35 cellular contexts compared by ENCODE assay signal in the genomic region with DNA sequence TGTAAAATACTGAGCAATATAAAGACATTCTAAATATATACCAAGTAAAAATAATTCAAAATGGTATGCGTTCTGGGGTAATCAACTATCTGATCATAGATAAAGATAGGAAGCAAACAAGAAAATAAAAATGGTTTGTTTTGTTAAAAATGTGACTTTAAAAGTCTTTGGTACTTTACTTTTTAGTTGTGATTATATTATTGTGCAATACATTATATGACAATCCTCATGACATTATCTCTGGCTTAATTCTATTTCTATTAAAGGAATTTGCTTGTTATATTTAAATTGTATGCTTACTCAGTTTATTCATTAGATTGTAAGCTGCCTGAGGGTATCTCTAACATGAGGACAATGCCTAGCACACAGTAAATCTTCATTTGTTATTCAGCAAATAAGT.
"Had no signal": no experiment of that assay in that cellular context is flagged by ENCODE, and none has a peak within 500 bp of the region (broad histone marks: within the 10 kb centered on the region; RNA-seq: fewer than 3 reads in every experiment).

No MANE protein-coding gene starts in this region.

- H3K36me3 ChIP-seq: MG63 had no signal

- H3K27me3 ChIP-seq: MG63 had no signal

- H3K9me3 ChIP-seq: MG63 had no signal

- DNase-seq: Kasumi-1, MG63, MM.1S, MV-4-11, NCI-H1048, NCI-H1092, NCI-H1092 treated with DMSO at 0.1 percent for 48 hours, NCI-H1105, NCI-H1105 treated with DMSO at 0.1 percent for 48 hours, NCI-H1417, NCI-H1417 treated with DMSO at 0.1 percent for 48 hours, NCI-H1436, NCI-H1436 treated with DMSO at 0.1 percent for 48 hours, NCI-H146, NCI-H1694, NCI-H1694 treated with DMSO at 0.1 percent for 48 hours, NCI-H187, NCI-H187 treated with DMSO at 0.1 percent for 48 hours, NCI-H1930, NCI-H2029, NCI-H2029 treated with DMSO at 0.1 percent for 48 hours, NCI-H2081, NCI-H2081 treated with DMSO at 0.1 percent for 48 hours, NCI-H2107, NCI-H2171, NCI-H2171 treated with DMSO at 0.1 percent for 48 hours, NCI-H2227 treated with DMSO at 0.1 percent for 48 hours, NCI-H226, NCI-H345, NCI-H446, NCI-H446 treated with DMSO at 0.1 percent for 48 hours, NCI-H510A, NCI-H510A treated with DMSO at 0.1 percent for 48 hours, NCI-H524, NCI-H524 treated with DMSO at 0.1 percent for 48 hours had no signal

- H3K4me3 ChIP-seq: MG63 had no signal
